ENCODE assay signal across 29 cellular contexts in genomic region chr2:55710025-55710424, GRCh38.
"Had no signal": no experiment of that assay in that cellular context is flagged by ENCODE, and none has a peak within 500 bp of the region (broad histone marks: within the 10 kb centered on the region; RNA-seq: fewer than 3 reads in every experiment).

No MANE protein-coding gene starts in this region.

- H3K4me1 Mint-ChIP-seq: natural killer cell; nephron; stimulated activated effector memory CD8-positive, alpha-beta T cell treated with anti-CD3 and anti-CD28 coated beads, Interleukin-12 subunit alpha, Interleukin-12 subunit beta, amount 100 ng/mL, for 72 hours had no signal

- FAIRE-seq: small intestine, urothelium cell line had no signal

- H3K9me3 ChIP-seq: ovary, psoas muscle, right lobe of liver, sigmoid colon, stomach, thoracic aorta, thyroid gland, tibial nerve, upper lobe of left lung, vagina had no signal

- H3K36me3 ChIP-seq: neural progenitor cell, ovary, right lobe of liver, sigmoid colon, stomach, thoracic aorta, thyroid gland, tibial nerve, upper lobe of left lung, vagina had no signal

- H3K4me1 ChIP-seq: parathyroid adenoma, psoas muscle, right lobe of liver, sigmoid colon, stomach, upper lobe of left lung, vagina had no signal

- H3K27me3 ChIP-seq: neural progenitor cell, ovary, right lobe of liver, sigmoid colon, stomach, thyroid gland, tibial nerve, upper lobe of left lung, vagina had no signal

- H3K27ac ChIP-seq: neural progenitor cell, ovary, parathyroid adenoma, psoas muscle, right lobe of liver, sigmoid colon, stomach, thoracic aorta, thyroid gland, tibial nerve, upper lobe of left lung, vagina had no signal

- H3K79me2 ChIP-seq: parathyroid adenoma had no signal

- H2AFZ ChIP-seq: neural progenitor cell, parathyroid adenoma had no signal

- H3K4me3 Mint-ChIP-seq: natural killer cell; nephron; neural progenitor cell; stimulated activated effector memory CD8-positive, alpha-beta T cell treated with anti-CD3 and anti-CD28 coated beads, Interleukin-12 subunit alpha, Interleukin-12 subunit beta, amount 100 ng/mL, for 72 hours; stimulated activated naive B cell treated with anti-CD40 and anti-IgM and Interleukin-4, amounts not matched to agents 10 μg/mL and 1 μg/mL and 100 μg/mL, for 72 hours; stimulated activated naive CD8-positive, alpha-beta T cell treated with anti-CD3 and anti-CD28 coated beads, Interleukin-15, Interleukin-2, amounts not matched to agents 100 ng/mL and 50 ng/mL, for 24 hours had no signal

- H3K27me3 Mint-ChIP-seq: progenitor cell of endocrine pancreas had no signal

- H3K4me2 ChIP-seq: neural progenitor cell had no signal

- H3K27ac Mint-ChIP-seq: natural killer cell; nephron; neural progenitor cell; progenitor cell of endocrine pancreas; stimulated activated effector memory CD8-positive, alpha-beta T cell treated with anti-CD3 and anti-CD28 coated beads, Interleukin-12 subunit alpha, Interleukin-12 subunit beta, amount 100 ng/mL, for 72 hours; stimulated activated naive B cell treated with anti-CD40 and anti-IgM and Interleukin-4, amounts not matched to agents 10 μg/mL and 1 μg/mL and 100 μg/mL, for 72 hours; stimulated activated naive CD8-positive, alpha-beta T cell treated with anti-CD3 and anti-CD28 coated beads, Interleukin-15, Interleukin-2, amounts not matched to agents 100 ng/mL and 50 ng/mL, for 24 hours had no signal

- DNase-seq: natural killer cell; occipital lobe; ovary; posterior cingulate gyrus; psoas muscle; right cardiac atrium; right lobe of liver; sigmoid colon; small intestine; stimulated activated CD4-positive, alpha-beta T cell treated with anti-CD3 and anti-CD28 coated beads, Interleukin-15, amount 100 ng/mL, for 24 hours; stimulated activated CD4-positive, alpha-beta T cell treated with anti-CD3 and anti-CD28 coated beads, Interleukin-2, amount 100 ng/mL, for 24 hours; stimulated activated CD4-positive, alpha-beta T cell treated with anti-CD3 and anti-CD28 coated beads, Interleukin-2, amount 100 ng/mL, for 48 hours; stimulated activated CD4-positive, alpha-beta T cell treated with anti-CD3 and anti-CD28 coated beads, Interleukin-4, amount 100 ng/mL, for 24 hours; stimulated activated naive B cell treated with anti-CD40 and anti-IgM and Interleukin-4, amounts not matched to agents 10 μg/mL and 1 μg/mL and 100 μg/mL, for 72 hours; stimulated activated naive CD4-positive, alpha-beta T cell treated with Interleukin-2 at 50 U/mL for 16 hours; stomach; thyroid gland; trophoblast cell; upper lobe of left lung had no signal

- ATAC-seq: natural killer cell; psoas muscle; right cardiac atrium; right lobe of liver; stimulated activated effector memory CD8-positive, alpha-beta T cell treated with anti-CD3 and anti-CD28 coated beads, Interleukin-12 subunit alpha, Interleukin-12 subunit beta, amount 100 ng/mL, for 72 hours; stimulated activated naive B cell treated with anti-CD40 and anti-IgM and Interleukin-4, amounts not matched to agents 10 μg/mL and 1 μg/mL and 100 μg/mL, for 72 hours had no signal

- H3K4me3 ChIP-seq: neural progenitor cell, ovary, psoas muscle, right lobe of liver, sigmoid colon, stomach, thoracic aorta, thyroid gland, tibial nerve, upper lobe of left lung, vagina had no signal

- H3K9ac ChIP-seq: neural progenitor cell, parathyroid adenoma had no signal

- H3K9me3 Mint-ChIP-seq: natural killer cell; nephron; neural progenitor cell; stimulated activated effector memory CD8-positive, alpha-beta T cell treated with anti-CD3 and anti-CD28 coated beads, Interleukin-12 subunit alpha, Interleukin-12 subunit beta, amount 100 ng/mL, for 72 hours; stimulated activated naive B cell treated with anti-CD40 and anti-IgM and Interleukin-4, amounts not matched to agents 10 μg/mL and 1 μg/mL and 100 μg/mL, for 72 hours; stimulated activated naive CD8-positive, alpha-beta T cell treated with anti-CD3 and anti-CD28 coated beads, Interleukin-15, Interleukin-2, amounts not matched to agents 100 ng/mL and 50 ng/mL, for 24 hours had no signal

- H3K36me3 Mint-ChIP-seq: natural killer cell; neural progenitor cell; stimulated activated effector memory CD8-positive, alpha-beta T cell treated with anti-CD3 and anti-CD28 coated beads, Interleukin-12 subunit alpha, Interleukin-12 subunit beta, amount 100 ng/mL, for 72 hours; stimulated activated naive B cell treated with anti-CD40 and anti-IgM and Interleukin-4, amounts not matched to agents 10 μg/mL and 1 μg/mL and 100 μg/mL, for 72 hours had no signal
